Comparison of ENCODE assay signal across 2 cellular contexts in the genomic region with DNA sequence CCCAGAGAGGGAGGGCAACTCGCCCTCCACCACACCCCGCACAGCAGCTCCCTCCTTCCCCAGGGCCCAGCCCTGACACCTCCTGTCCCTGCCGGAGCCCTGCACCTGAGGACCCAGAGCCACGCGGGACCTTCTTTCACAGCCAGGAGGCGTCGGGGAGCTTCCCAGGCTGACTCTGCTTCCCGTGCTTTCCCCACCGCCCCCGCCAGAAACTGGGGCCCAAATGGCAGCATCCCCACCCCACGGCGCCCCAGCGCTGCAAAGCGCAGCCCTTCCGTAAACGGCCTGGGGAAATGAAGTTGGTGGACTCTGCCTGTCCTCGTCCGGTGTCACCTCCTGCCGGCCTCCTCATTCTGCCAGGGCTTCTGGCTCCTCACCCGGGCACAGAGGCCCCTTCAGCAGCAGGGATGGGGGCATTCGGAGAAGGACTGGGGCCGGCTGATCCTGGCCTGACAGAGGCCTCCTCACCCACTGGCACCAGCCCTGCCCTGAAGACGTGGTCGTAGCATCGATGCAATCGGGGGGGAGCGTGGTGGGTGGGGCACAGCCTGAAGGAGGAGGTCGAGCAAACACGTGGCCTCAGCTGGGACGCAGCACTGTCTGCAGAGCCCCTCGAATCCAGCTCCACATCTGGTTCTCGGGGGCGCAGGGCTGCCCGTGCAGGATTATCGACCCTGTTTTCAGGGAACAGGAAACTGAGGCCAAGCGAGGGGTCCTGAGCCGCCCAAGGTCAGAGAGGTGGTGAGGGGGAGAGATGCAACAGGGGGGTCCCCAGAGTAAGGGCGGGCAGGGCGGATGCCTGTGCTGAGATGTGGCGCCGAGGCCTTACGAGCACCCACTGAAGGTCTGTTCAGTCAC.
A peak's percentile ranks its signal among the peaks of the same experiment; 100 is the strongest.
TF ChIP-seq lines count a peak whose summit lies in the region.

No MANE protein-coding gene starts in this region.

TF ChIP-seq in GM23338, 12 proteins besides CTCF, POLR2A, EP300 and RAD21 (continued from another document):
- TF ChIP-seq, protein P1, sequence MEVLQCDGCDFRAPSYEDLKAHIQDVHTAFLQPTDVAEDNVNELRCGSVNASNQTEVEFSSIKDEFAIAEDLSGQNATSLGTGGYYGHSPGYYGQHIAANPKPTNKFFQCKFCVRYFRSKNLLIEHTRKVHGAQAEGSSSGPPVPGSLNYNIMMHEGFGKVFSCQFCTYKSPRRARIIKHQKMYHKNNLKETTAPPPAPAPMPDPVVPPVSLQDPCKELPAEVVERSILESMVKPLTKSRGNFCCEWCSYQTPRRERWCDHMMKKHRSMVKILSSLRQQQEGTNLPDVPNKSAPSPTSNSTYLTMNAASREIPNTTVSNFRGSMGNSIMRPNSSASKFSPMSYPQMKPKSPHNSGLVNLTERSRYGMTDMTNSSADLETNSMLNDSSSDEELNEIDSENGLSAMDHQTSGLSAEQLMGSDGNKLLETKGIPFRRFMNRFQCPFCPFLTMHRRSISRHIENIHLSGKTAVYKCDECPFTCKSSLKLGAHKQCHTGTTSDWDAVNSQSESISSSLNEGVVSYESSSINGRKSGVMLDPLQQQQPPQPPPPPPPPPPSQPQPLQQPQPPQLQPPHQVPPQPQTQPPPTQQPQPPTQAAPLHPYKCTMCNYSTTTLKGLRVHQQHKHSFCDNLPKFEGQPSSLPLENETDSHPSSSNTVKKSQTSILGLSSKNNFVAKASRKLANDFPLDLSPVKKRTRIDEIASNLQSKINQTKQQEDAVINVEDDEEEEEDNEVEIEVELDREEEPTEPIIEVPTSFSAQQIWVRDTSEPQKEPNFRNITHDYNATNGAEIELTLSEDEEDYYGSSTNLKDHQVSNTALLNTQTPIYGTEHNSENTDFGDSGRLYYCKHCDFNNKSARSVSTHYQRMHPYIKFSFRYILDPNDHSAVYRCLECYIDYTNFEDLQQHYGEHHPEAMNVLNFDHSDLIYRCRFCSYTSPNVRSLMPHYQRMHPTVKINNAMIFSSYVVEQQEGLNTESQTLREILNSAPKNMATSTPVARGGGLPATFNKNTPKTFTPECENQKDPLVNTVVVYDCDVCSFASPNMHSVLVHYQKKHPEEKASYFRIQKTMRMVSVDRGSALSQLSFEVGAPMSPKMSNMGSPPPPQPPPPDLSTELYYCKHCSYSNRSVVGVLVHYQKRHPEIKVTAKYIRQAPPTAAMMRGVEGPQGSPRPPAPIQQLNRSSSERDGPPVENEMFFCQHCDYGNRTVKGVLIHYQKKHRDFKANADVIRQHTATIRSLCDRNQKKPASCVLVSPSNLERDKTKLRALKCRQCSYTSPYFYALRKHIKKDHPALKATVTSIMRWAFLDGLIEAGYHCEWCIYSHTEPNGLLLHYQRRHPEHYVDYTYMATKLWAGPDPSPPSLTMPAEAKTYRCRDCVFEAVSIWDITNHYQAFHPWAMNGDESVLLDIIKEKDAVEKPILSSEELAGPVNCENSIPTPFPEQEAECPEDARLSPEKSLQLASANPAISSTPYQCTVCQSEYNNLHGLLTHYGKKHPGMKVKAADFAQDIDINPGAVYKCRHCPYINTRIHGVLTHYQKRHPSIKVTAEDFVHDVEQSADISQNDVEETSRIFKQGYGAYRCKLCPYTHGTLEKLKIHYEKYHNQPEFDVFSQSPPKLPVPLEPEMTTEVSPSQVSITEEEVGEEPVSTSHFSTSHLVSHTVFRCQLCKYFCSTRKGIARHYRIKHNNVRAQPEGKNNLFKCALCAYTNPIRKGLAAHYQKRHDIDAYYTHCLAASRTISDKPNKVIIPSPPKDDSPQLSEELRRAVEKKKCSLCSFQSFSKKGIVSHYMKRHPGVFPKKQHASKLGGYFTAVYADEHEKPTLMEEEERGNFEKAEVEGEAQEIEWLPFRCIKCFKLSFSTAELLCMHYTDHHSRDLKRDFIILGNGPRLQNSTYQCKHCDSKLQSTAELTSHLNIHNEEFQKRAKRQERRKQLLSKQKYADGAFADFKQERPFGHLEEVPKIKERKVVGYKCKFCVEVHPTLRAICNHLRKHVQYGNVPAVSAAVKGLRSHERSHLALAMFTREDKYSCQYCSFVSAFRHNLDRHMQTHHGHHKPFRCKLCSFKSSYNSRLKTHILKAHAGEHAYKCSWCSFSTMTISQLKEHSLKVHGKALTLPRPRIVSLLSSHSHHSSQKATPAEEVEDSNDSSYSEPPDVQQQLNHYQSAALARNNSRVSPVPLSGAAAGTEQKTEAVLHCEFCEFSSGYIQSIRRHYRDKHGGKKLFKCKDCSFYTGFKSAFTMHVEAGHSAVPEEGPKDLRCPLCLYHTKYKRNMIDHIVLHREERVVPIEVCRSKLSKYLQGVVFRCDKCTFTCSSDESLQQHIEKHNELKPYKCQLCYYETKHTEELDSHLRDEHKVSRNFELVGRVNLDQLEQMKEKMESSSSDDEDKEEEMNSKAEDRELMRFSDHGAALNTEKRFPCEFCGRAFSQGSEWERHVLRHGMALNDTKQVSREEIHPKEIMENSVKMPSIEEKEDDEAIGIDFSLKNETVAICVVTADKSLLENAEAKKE (CRISPR knock-in tag; IDR thresholded peaks at IDR 0.05) = no peak
- TF ChIP-seq EZH2 (IDR thresholded peaks at IDR 0.05; ENCODE audit: low read depth, unreplicated experiment) (no peak), STAT1 (IDR thresholded peaks at IDR 0.05; ENCODE audit: unreplicated experiment) (no peak)
- TF ChIP-seq, protein P2, sequence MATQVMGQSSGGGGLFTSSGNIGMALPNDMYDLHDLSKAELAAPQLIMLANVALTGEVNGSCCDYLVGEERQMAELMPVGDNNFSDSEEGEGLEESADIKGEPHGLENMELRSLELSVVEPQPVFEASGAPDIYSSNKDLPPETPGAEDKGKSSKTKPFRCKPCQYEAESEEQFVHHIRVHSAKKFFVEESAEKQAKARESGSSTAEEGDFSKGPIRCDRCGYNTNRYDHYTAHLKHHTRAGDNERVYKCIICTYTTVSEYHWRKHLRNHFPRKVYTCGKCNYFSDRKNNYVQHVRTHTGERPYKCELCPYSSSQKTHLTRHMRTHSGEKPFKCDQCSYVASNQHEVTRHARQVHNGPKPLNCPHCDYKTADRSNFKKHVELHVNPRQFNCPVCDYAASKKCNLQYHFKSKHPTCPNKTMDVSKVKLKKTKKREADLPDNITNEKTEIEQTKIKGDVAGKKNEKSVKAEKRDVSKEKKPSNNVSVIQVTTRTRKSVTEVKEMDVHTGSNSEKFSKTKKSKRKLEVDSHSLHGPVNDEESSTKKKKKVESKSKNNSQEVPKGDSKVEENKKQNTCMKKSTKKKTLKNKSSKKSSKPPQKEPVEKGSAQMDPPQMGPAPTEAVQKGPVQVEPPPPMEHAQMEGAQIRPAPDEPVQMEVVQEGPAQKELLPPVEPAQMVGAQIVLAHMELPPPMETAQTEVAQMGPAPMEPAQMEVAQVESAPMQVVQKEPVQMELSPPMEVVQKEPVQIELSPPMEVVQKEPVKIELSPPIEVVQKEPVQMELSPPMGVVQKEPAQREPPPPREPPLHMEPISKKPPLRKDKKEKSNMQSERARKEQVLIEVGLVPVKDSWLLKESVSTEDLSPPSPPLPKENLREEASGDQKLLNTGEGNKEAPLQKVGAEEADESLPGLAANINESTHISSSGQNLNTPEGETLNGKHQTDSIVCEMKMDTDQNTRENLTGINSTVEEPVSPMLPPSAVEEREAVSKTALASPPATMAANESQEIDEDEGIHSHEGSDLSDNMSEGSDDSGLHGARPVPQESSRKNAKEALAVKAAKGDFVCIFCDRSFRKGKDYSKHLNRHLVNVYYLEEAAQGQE (IDR thresholded peaks at IDR 0.05; ENCODE audit: unreplicated experiment) = no peak

TF ChIP-seq in WTC11, 78 proteins besides CTCF, POLR2A, EP300 and RAD21 (continued from another document):
- TF ChIP-seq, protein P3, sequence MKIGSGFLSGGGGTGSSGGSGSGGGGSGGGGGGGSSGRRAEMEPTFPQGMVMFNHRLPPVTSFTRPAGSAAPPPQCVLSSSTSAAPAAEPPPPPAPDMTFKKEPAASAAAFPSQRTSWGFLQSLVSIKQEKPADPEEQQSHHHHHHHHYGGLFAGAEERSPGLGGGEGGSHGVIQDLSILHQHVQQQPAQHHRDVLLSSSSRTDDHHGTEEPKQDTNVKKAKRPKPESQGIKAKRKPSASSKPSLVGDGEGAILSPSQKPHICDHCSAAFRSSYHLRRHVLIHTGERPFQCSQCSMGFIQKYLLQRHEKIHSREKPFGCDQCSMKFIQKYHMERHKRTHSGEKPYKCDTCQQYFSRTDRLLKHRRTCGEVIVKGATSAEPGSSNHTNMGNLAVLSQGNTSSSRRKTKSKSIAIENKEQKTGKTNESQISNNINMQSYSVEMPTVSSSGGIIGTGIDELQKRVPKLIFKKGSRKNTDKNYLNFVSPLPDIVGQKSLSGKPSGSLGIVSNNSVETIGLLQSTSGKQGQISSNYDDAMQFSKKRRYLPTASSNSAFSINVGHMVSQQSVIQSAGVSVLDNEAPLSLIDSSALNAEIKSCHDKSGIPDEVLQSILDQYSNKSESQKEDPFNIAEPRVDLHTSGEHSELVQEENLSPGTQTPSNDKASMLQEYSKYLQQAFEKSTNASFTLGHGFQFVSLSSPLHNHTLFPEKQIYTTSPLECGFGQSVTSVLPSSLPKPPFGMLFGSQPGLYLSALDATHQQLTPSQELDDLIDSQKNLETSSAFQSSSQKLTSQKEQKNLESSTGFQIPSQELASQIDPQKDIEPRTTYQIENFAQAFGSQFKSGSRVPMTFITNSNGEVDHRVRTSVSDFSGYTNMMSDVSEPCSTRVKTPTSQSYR (CRISPR knock-in tag; IDR thresholded peaks at IDR 0.05) = 0 out of 2 replicates have a peak, but pooled peaks have one; percentile 43
- TF ChIP-seq MAX (CRISPR knock-in tag; IDR thresholded peaks at IDR 0.05) = peak; percentile 53; the same call in 1 of the 2 replicates
- no peak for TF ChIP-seq E2F4 (CRISPR knock-in tag; IDR thresholded peaks at IDR 0.05; ENCODE audit: borderline replicate concordance, low read depth)
- TF ChIP-seq FOXP1 (CRISPR knock-in tag; IDR thresholded peaks at IDR 0.05; ENCODE audit: borderline replicate concordance) = peak; percentile 87
TF ChIP-seq in WTC11: peak in this region for 4.
